Comparison of ENCODE assay signal across 8 cellular contexts in genomic region chr14:77498984-77499527, GRCh38. TPM values are rescaled to one million over a fixed set of nuclear protein-coding genes. Genes with fewer than 3 reads are reported as not detected.
DNase-seq lines count a peak whose midpoint lies in the region; ATAC-seq and TF ChIP-seq lines count a peak whose summit lies in the region.

No MANE protein-coding gene starts in this region.

- H3K4me1 Mint-ChIP-seq in CD4-positive, alpha-beta memory T cell: peaks cover 3 to 18% (median 7%) of the 10 kb centered on the region in 4 donors

- in situ Hi-C loops in astrocyte of the spinal cord (cut with HindIII; ENCODE audit: low sequenced_read_pairs): no loop called here

- 5% methylated on average over 53 of the region's 53 CpGs for WGBS in HUES64

- H3K27ac Mint-ChIP-seq in CD4-positive, alpha-beta memory T cell: no peak overlapping the region

- TF ChIP-seq CTCF in astrocyte of the spinal cord (IDR thresholded peaks at IDR 0.05; ENCODE audit: low read depth, low read length): no peak
- no peak for TF ChIP-seq CTCF in lower lobe of right lung (IDR thresholded peaks at IDR 0.05)
- no peak for TF ChIP-seq CTCF in vagina (IDR thresholded peaks at IDR 0.05)

- H3K27ac ChIP-seq in CD4-positive, alpha-beta memory T cell (ENCODE audit: low read depth, low read length): no peak overlapping the region
- no peak overlapping the region for H3K27ac ChIP-seq in HUES64 (ENCODE audit: low read depth, low read length)
- no peak overlapping the region for H3K27ac ChIP-seq in lower lobe of right lung
- H3K27ac ChIP-seq in vagina: no peak overlapping the region

- DNase-seq in CD4-positive, alpha-beta memory T cell: no peak
- no peak for DNase-seq in astrocyte of the spinal cord (ENCODE audit: low read depth, low spot score)
- DNase-seq in lower lobe of right lung: no peak
- no peak for DNase-seq in vagina (ENCODE audit: extremely low spot score in 2 of 2)
- no peak for DNase-seq in mucosa of gallbladder (ENCODE audit: low spot score)
- DNase-seq in HT-29 (ENCODE audit: low spot score): no peak

- CTCF ChIA-PET in CD4-positive, alpha-beta memory T cell (lab: Charles Lee; ENCODE audit: partially characterized antibody): no interaction called here

- H3K27me3 ChIP-seq in CD4-positive, alpha-beta memory T cell (ENCODE audit: insufficient read depth, low read length): peaks cover 6% of the 10 kb centered on the region
- peaks cover 44% of the 10 kb centered on the region for H3K27me3 ChIP-seq in HUES64 (ENCODE audit: insufficient read depth, low read length)
- H3K27me3 ChIP-seq in lower lobe of right lung (ENCODE audit: low read depth): peaks cover 34% of the 10 kb centered on the region
- no peaks in the 10 kb centered on the region for H3K27me3 ChIP-seq in vagina

- no peaks in the 10 kb centered on the region for H3K9me3 ChIP-seq in CD4-positive, alpha-beta memory T cell (ENCODE audit: control insufficient read depth in 1 of 2, low read length in 2 of 2)
- H3K9me3 ChIP-seq in HUES64 (ENCODE audit: insufficient read depth, low read depth, low read length): no peaks in the 10 kb centered on the region
- H3K9me3 ChIP-seq in lower lobe of right lung: no peaks in the 10 kb centered on the region
- H3K9me3 ChIP-seq in vagina: no peaks in the 10 kb centered on the region

- H3K27me3 Mint-ChIP-seq in CD4-positive, alpha-beta memory T cell: peaks cover 19 to 25% of the 10 kb centered on the region in 2 donors

- H3K9me3 Mint-ChIP-seq in CD4-positive, alpha-beta memory T cell: peaks cover 0 to 9% (median 6%) of the 10 kb centered on the region in 8 donors

- POLR2A ChIA-PET in CD4-positive, alpha-beta memory T cell (lab: Charles Lee; ENCODE audit: partially characterized antibody): no interaction called here

- no peak overlapping the region for H3K4me3 ChIP-seq in CD4-positive, alpha-beta memory T cell (ENCODE audit: low read length in 2 of 2)
- peak overlapping the region; percentile 70 for H3K4me3 ChIP-seq in HUES64 (ENCODE audit: low read length)
- H3K4me3 ChIP-seq in astrocyte of the spinal cord (ENCODE audit: low read depth, low read length): peak overlapping the region; percentile 18
- peak overlapping the region; percentile 56 for H3K4me3 ChIP-seq in lower lobe of right lung
- peak overlapping the region; percentile 51 to 52 for H3K4me3 ChIP-seq in vagina

- no peaks in the 10 kb centered on the region for H3K36me3 ChIP-seq in CD4-positive, alpha-beta memory T cell (ENCODE audit: insufficient read depth, low read length)
- H3K36me3 ChIP-seq in HUES64 (ENCODE audit: insufficient read depth, low read length) (no peaks in the 10 kb centered on the region), lower lobe of right lung (no peaks in the 10 kb centered on the region), vagina (no peaks in the 10 kb centered on the region)

- peak overlapping the region; percentile 40 to 73 (median 62) for H3K4me3 Mint-ChIP-seq in CD4-positive, alpha-beta memory T cell

- peaks cover 2 to 4% of the 10 kb centered on the region in 2 donors for H3K36me3 Mint-ChIP-seq in CD4-positive, alpha-beta memory T cell

- intact Hi-C loops in CD4-positive, alpha-beta memory T cell (cut with micrococcal nuclease): no loop called here
- intact Hi-C loops in lower lobe of right lung (cut with DNase I) (no loop called here), vagina (cut with DNase I) (no loop called here)

- H3K4me1 ChIP-seq in CD4-positive, alpha-beta memory T cell (ENCODE audit: insufficient read depth, low read length): peaks cover 8% of the 10 kb centered on the region
- no peaks in the 10 kb centered on the region for H3K4me1 ChIP-seq in HUES64 (ENCODE audit: insufficient read depth, low read length)
- H3K4me1 ChIP-seq in lower lobe of right lung: peaks cover 8% of the 10 kb centered on the region
- H3K4me1 ChIP-seq in vagina: peaks cover 13% of the 10 kb centered on the region

- ATAC-seq in GM19324 (IDR thresholded peaks at IDR 0.05; ENCODE audit: low FRiP score, unreplicated experiment) (peak; percentile 37), lower lobe of right lung (peak; percentile 28 to 42)

- H3K9ac ChIP-seq in HUES64 (ENCODE audit: low read depth, low read length): peak overlapping the region; percentile 57; the same call in 1 of the 2 replicates

- no peak for TF ChIP-seq POLR2A in vagina (IDR thresholded peaks at IDR 0.05)

RNA-seq across cellular contexts. Expression of gene ISM2, which starts 0.4 kb away (rescaled TPM):
- total RNA-seq in CD4-positive, alpha-beta memory T cell: not detected
- not detected for polyA plus RNA-seq in CD4-positive, alpha-beta memory T cell
- 0.25 TPM for polyA plus RNA-seq in HUES64 (2013, experiment 1 of 2)
- polyA plus RNA-seq in HUES64 (2013, experiment 2 of 2): 0.25 TPM
- total RNA-seq in lower lobe of right lung: not detected
- 3.9 TPM for total RNA-seq in vagina
- total RNA-seq in mucosa of gallbladder: 0.23 TPM
- not detected in 2 replicates for total RNA-seq in HT-29 (2014; rRNA removed; shearing (Covaris generic))

RNA-seq across cellular contexts. Expression of gene AHSA1, which starts 41.2 kb away (rescaled TPM):
- 10 to 100 TPM; 88.5 to 89.9 TPM for total RNA-seq in CD4-positive, alpha-beta memory T cell
- polyA plus RNA-seq in CD4-positive, alpha-beta memory T cell: 100 to 1,000 TPM in 1 of 2 donors, 10 to 100 TPM in 1; 95.6 to 134 TPM
- polyA plus RNA-seq in HUES64 (2013, experiment 1 of 2): 111 TPM
- 107 TPM for polyA plus RNA-seq in HUES64 (2013, experiment 2 of 2)
- 122 TPM for total RNA-seq in lower lobe of right lung
- 85.9 TPM for total RNA-seq in vagina
- 153 TPM for total RNA-seq in mucosa of gallbladder
- total RNA-seq in HT-29 (2014; rRNA removed; shearing (Covaris generic)): 118 and 124 TPM in 2 replicates

RNA-seq across cellular contexts. Expression of gene VIPAS39, which starts 41.7 kb away (rescaled TPM):
- 10 to 100 TPM; 18.6 to 22.5 TPM for total RNA-seq in CD4-positive, alpha-beta memory T cell
- polyA plus RNA-seq in CD4-positive, alpha-beta memory T cell: 1 to 10 TPM; 7.6 to 8.4 TPM
- polyA plus RNA-seq in HUES64 (2013, experiment 1 of 2): 17.4 TPM
- 18.9 TPM for polyA plus RNA-seq in HUES64 (2013, experiment 2 of 2)
- total RNA-seq in lower lobe of right lung: 18.4 TPM
- 21.9 TPM for total RNA-seq in vagina
- total RNA-seq in mucosa of gallbladder: 21.7 TPM
- total RNA-seq in HT-29 (2014; rRNA removed; shearing (Covaris generic)): 6.3 and 6.6 TPM in 2 replicates

Comparison
In these comparisons a context has a peak if more than half of its experiments do, and no peak if none do; other contexts are left out.
1. H3K4me3 ChIP-seq: peak in HUES64 (single experiment), astrocyte of the spinal cord (single experiment), lower lobe of right lung (single experiment) and vagina (2 of 2); none in CD4-positive, alpha-beta memory T cell (0 of 2).